In genomic region chr1:169330927-169331326, GRCh38 we compare ENCODE assay signal across 18 cellular contexts. TPM values are rescaled to one million over a fixed set of nuclear protein-coding genes. Genes with fewer than 3 reads are reported as not detected.
DNase-seq lines count a peak whose midpoint lies in the region; ATAC-seq, FAIRE-seq and TF ChIP-seq lines count a peak whose summit lies in the region.
"Had no signal": no experiment of that assay in that cellular context is flagged by ENCODE, and none has a peak within 500 bp of the region (broad histone marks: within the 10 kb centered on the region; RNA-seq: fewer than 3 reads in every experiment).

No MANE protein-coding gene starts in this region.

- POLR2A ChIA-PET in K562 (lab: Yijun Ruan, JAX), result no interaction called here

- H3K27ac ChIP-seq in K562 (ENCODE audit: extremely low read depth, low read depth, low read length), result no peak overlapping the region
- H3K27ac ChIP-seq in kidney (ENCODE audit: low read depth in 2 of 2, low read length in 2 of 2), result no peak overlapping the region
- H3K27ac ChIP-seq: 22Rv1, A549, BLaER1 had no signal

- no peaks in the 10 kb centered on the region for H3K9me1 ChIP-seq in K562 (ENCODE audit: control insufficient read depth, insufficient read depth, low read length)

- TF ChIP-seq EP300 in K562 (IDR thresholded peaks at IDR 0.05; ENCODE audit: low read length), result no peak

- BruUV-seq in K562 (replicated peaks; lab: Mats Ljungman, UMichigan), result no TSS peak

- no peak overlapping the region for H2AFZ ChIP-seq in K562 (ENCODE audit: low read depth, low read length)

- DNase-seq in D721Med (ENCODE audit: insufficient read length, low spot score) (no peak), K562 (ENCODE audit: extremely low read depth in 1 of 4, low spot score in 3 of 4) (no peak), kidney (no peak), NCI-H2081 (lab: John Stamatoyannopoulos, UW) (no peak)
- DNase-seq: BE2C; C1 segment of cervical spinal cord; CD4-positive, alpha-beta memory T cell; CD4-positive, CD25-positive, alpha-beta regulatory T cell; CD8-positive, alpha-beta memory T cell; COR-L47; DMS79 treated with DMSO at 0.1 percent for 48 hours; GF-D8 had no signal

- no peak overlapping the region for H3K4me3 ChIP-seq in K562
- no peak overlapping the region for H3K4me3 ChIP-seq in kidney (ENCODE audit: low read length in 2 of 2)
- H3K4me3 ChIP-seq: A549, BLaER1 had no signal

- TF ChIP-seq CTCF in D721Med (IDR thresholded peaks at IDR 0.05; ENCODE audit: insufficient read depth, missing control alignments) (no peak), K562 (IDR thresholded peaks at IDR 0.05 in 2 of 3, conservative IDR thresholded peaks at IDR 0.05 in 1 of 3; ENCODE audit: insufficient read depth in 2 of 3, low read depth in 1 of 3, low read length in 3 of 3) (no peak), kidney (IDR thresholded peaks at IDR 0.05; ENCODE audit: borderline replicate concordance, extremely low read depth, insufficient read depth) (no peak)

- H3K36me3 ChIP-seq in K562 (ENCODE audit: control insufficient read depth, insufficient read depth, low read length), result no peaks in the 10 kb centered on the region; the same call in 2 of the 3 replicates
- H3K36me3 ChIP-seq in kidney (ENCODE audit: control insufficient read depth in 1 of 2, insufficient read depth in 2 of 2, low read length in 2 of 2), result no peaks in the 10 kb centered on the region
- H3K36me3 ChIP-seq: BE2C had no signal

- WGBS in K562 (ENCODE audit: insufficient coverage, low coverage, missing lambda C conversion rate), result 86% methylated on average over 2 of the region's 2 CpGs

- no peak for TF ChIP-seq POLR2A in K562 (conservative IDR thresholded peaks at IDR 0.05)

- no peaks in the 10 kb centered on the region for H3K27me3 ChIP-seq in K562 (ENCODE audit: control insufficient read depth in 2 of 2, insufficient read depth in 2 of 2, low read length in 2 of 2)
- H3K27me3 ChIP-seq: BE2C, BLaER1 had no signal

- FAIRE-seq in D721Med (lab: Jason Lieb, UNC) (peak; percentile 78), K562 (lab: Jason Lieb, UNC) (no peak), kidney (lab: Jason Lieb, UNC) (peak; percentile 50)
- FAIRE-seq: A549, G401.6, GM12891 had no signal

- intact Hi-C loops in K562 (cut with micrococcal nuclease), result no loop called here
- intact Hi-C loops in kidney (cut with DNase I), result no loop called here

- no peak overlapping the region for H3K4me2 ChIP-seq in K562 (ENCODE audit: insufficient read depth, low read length)
- H3K4me2 ChIP-seq: A549, BLaER1 had no signal

- no peak overlapping the region for H3K9ac ChIP-seq in K562 (ENCODE audit: insufficient read depth in 1 of 2, low read depth in 2 of 2, low read length in 2 of 2)
- no peak overlapping the region for H3K9ac ChIP-seq in kidney (ENCODE audit: low read length in 2 of 2)
- H3K9ac ChIP-seq: BLaER1 had no signal

- peaks cover 0 to 25% of the 10 kb centered on the region in 2 experiments; a peak in 3 of 5 replicates for H3K4me1 ChIP-seq in K562 (replicated peaks in 1 of 2; ENCODE audit: control insufficient read depth in 2 of 2, insufficient read depth in 2 of 2, low read length in 2 of 2)
- no peaks in the 10 kb centered on the region for H3K4me1 ChIP-seq in kidney (ENCODE audit: control insufficient read depth in 1 of 2, insufficient read depth in 1 of 2, low read depth in 1 of 2, low read length in 2 of 2)
- H3K4me1 ChIP-seq: BE2C had no signal

- ATAC-seq in K562, result no peak
- no peak for ATAC-seq in HG03025 (IDR thresholded peaks at IDR 0.05; ENCODE audit: low FRiP score, unreplicated experiment)
- ATAC-seq: A549 had no signal

- in situ Hi-C loops in K562 (cut with MboI), result no loop called here

- no peak for TF ChIP-seq RAD21 in K562 (CRISPR knock-in tag; conservative IDR thresholded peaks at IDR 0.05 in 1 of 2, IDR thresholded peaks at IDR 0.05 in 1 of 2)

- no peaks in the 10 kb centered on the region for H4K20me1 ChIP-seq in K562 (replicated peaks; ENCODE audit: control insufficient read depth, insufficient read depth, low read length)
- H4K20me1 ChIP-seq: BLaER1 had no signal

- no peaks in the 10 kb centered on the region for H3K79me2 ChIP-seq in K562 (ENCODE audit: control insufficient read depth, insufficient read depth, low read length)

- CTCF ChIA-PET in K562 (lab: Yijun Ruan, JAX; ENCODE audit: low intra/inter-chr PET ratio), result no interaction called here

- H3K9me3 ChIP-seq in K562 (replicated peaks; ENCODE audit: control insufficient read depth, insufficient read depth, low read depth, low read length) (peaks cover 8% of the 10 kb centered on the region), kidney (ENCODE audit: control insufficient read depth in 1 of 2, low read length in 2 of 2) (no peaks in the 10 kb centered on the region)
- H3K9me3 ChIP-seq: BE2C had no signal

TF ChIP-seq in K562, 482 proteins besides CTCF, POLR2A, EP300 and RAD21:
- TF ChIP-seq DLX4 (CRISPR knock-in tag; IDR thresholded peaks at IDR 0.05) (no peak), ZNF324 (CRISPR knock-in tag; IDR thresholded peaks at IDR 0.05) (peak; percentile 92), ELF2 (CRISPR knock-in tag; IDR thresholded peaks at IDR 0.05) (no peak)

RNA-seq across cellular contexts. Expression of gene NME7, which starts 36.7 kb away (rescaled TPM):
- 15.9 and 42.0 TPM in 2 replicates for total RNA-seq in K562 (2011; cell fraction: chromatin; rRNA removed; ENCODE audit: low replicate concordance)
- 9.0 and 11.2 TPM in 2 replicates for total RNA-seq in K562 (2011; cell fraction: nucleolus; rRNA removed)
- total RNA-seq in K562 (2011; cell fraction: nucleoplasm; rRNA removed), result 16.9 and 21.1 TPM in 2 replicates
- total RNA-seq in K562 (2014; rRNA removed) (7.9 and 8.8 TPM in 2 replicates), K562 (2014; rRNA removed; fragmentation: Illumina TruSeq; extraction: Trizol) (23.9 and 26.0 TPM in 2 replicates), K562 (2015; rRNA removed; fragmentation: Illumina TruSeq; extraction: Trizol) (20.5 and 23.3 TPM in 2 replicates), K562 (2021) (20.7 and 22.4 TPM in 2 replicates), kidney (31.9 TPM)
- polyA plus RNA-seq in K562 (2011; rRNA removed) (21.8 and 32.0 TPM in 2 replicates), K562 (2014; fragmentation: Illumina TruSeq; extraction: Trizol) (29.6 and 31.3 TPM in 2 replicates), K562 (2014; fragmentation: Nextera tagmentation; extraction: Ambion mirVana) (10 to 100 TPM; 40.3 to 43.2 TPM), K562 (2014; rRNA removed) (20.6 and 28.4 TPM in 2 replicates), kidney (ENCODE audit: insufficient read depth, low read depth, low replicate concordance) (13.7 TPM)
- polyA plus RNA-seq in K562 (2011; cell fraction: cytosol; rRNA removed), result 5.3 and 14.3 TPM in 2 replicates
- 6.2 and 7.2 TPM in 2 replicates for polyA plus RNA-seq in K562 (2011; cell fraction: nucleus; rRNA removed)
- 18.9 and 59.8 TPM in 2 replicates for polyA plus RNA-seq in K562 (2012)
- polyA minus RNA-seq in K562 (2011; rRNA and poly(A)+ RNA removed), result 43.2 and 56.7 TPM in 2 replicates
- 12.8 and 15.2 TPM in 2 replicates for polyA minus RNA-seq in K562 (2011; cell fraction: cytosol; rRNA and poly(A)+ RNA removed)
- 21.0 and 44.2 TPM in 2 replicates for polyA minus RNA-seq in K562 (2011; cell fraction: nucleus; rRNA and poly(A)+ RNA removed)

RNA-seq across cellular contexts. Expression of gene BLZF1, which starts 37.1 kb away (rescaled TPM):
- total RNA-seq in K562 (2011; cell fraction: chromatin; rRNA removed; ENCODE audit: low replicate concordance), result 14.8 and 62.4 TPM in 2 replicates
- 7.2 and 11.2 TPM in 2 replicates for total RNA-seq in K562 (2011; cell fraction: nucleolus; rRNA removed)
- 16.9 and 26.7 TPM in 2 replicates for total RNA-seq in K562 (2011; cell fraction: nucleoplasm; rRNA removed)
- total RNA-seq in K562 (2014; rRNA removed) (16.1 and 23.0 TPM in 2 replicates), K562 (2014; rRNA removed; fragmentation: Illumina TruSeq; extraction: Trizol) (28.8 and 32.8 TPM in 2 replicates), K562 (2015; rRNA removed; fragmentation: Illumina TruSeq; extraction: Trizol) (21.6 and 23.2 TPM in 2 replicates), K562 (2021) (20.5 and 21.1 TPM in 2 replicates), kidney (25.3 TPM)
- polyA plus RNA-seq in K562 (2011; rRNA removed) (23.3 and 29.1 TPM in 2 replicates), K562 (2014; fragmentation: Illumina TruSeq; extraction: Trizol) (24.1 and 27.6 TPM in 2 replicates), K562 (2014; fragmentation: Nextera tagmentation; extraction: Ambion mirVana) (10 to 100 TPM; 25.3 to 32.8 TPM), K562 (2014; rRNA removed) (21.0 and 22.2 TPM in 2 replicates), kidney (ENCODE audit: insufficient read depth, low read depth, low replicate concordance) (10.3 TPM)
- polyA plus RNA-seq in K562 (2011; cell fraction: cytosol; rRNA removed), result 2.9 and 8.6 TPM in 2 replicates
- polyA plus RNA-seq in K562 (2011; cell fraction: nucleus; rRNA removed), result 11.3 and 18.2 TPM in 2 replicates
- 14.8 and 21.5 TPM in 2 replicates for polyA plus RNA-seq in K562 (2012)
- polyA minus RNA-seq in K562 (2011; rRNA and poly(A)+ RNA removed), result 34.2 and 40.8 TPM in 2 replicates
- polyA minus RNA-seq in K562 (2011; cell fraction: cytosol; rRNA and poly(A)+ RNA removed), result 8.4 and 11.3 TPM in 2 replicates
- 25.4 and 49.5 TPM in 2 replicates for polyA minus RNA-seq in K562 (2011; cell fraction: nucleus; rRNA and poly(A)+ RNA removed)
